ENCODE assay signal across 7 cellular contexts in the genomic region with DNA sequence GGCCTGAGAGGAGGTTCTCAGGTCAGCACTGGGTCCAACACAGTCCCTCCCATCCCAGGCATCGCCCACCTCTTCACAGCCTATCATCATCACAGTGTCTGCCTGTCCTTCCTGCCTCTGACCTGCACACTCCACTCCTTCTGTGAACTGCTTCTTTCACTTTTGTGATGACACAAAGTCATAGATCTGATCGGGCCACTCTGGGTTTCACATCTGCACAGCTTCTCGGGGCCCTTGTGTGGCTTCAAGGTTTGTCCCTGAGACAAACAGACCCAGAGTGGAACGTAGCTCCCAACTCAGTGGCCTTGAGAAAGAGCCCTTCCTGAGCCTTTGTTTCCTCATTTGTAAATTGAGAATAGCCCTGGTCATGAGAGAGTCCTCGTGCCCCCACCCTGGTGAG.
DNase-seq lines count a peak whose midpoint lies in the region; ATAC-seq, FAIRE-seq and TF ChIP-seq lines count a peak whose summit lies in the region.
"Not testable (repeated sequence)": the region's sequence is repeated elsewhere in the genome, so short reads cannot be mapped to it uniquely, and the experiment has no call there.

No MANE protein-coding gene starts in this region.

- H3K27me3 Mint-ChIP-seq in activated CD4-positive, alpha-beta memory T cell treated with anti-CD3 and anti-CD28 coated beads, Interleukin-2, amount 10 ng/mL, durations not matched to agents 7 days and 5 days, result not testable (repeated sequence)

- not testable (repeated sequence) for H3K36me3 ChIP-seq in K562 (ENCODE audit: control insufficient read depth, insufficient read depth, low read length)

- TF ChIP-seq CTCF in K562 (IDR thresholded peaks at IDR 0.05 in 2 of 3, conservative IDR thresholded peaks at IDR 0.05 in 1 of 3; ENCODE audit: insufficient read depth in 2 of 3, low read depth in 1 of 3, low read length in 3 of 3), result not testable (repeated sequence)

- intact Hi-C loops in K562 (cut with micrococcal nuclease), result not testable (repeated sequence)

- not testable (repeated sequence) for H3K27ac ChIP-seq in K562 (ENCODE audit: extremely low read depth, low read depth, low read length)

- not testable (repeated sequence) for H3K4me2 ChIP-seq in K562 (ENCODE audit: insufficient read depth, low read length)

- ATAC-seq in GM18870 (IDR thresholded peaks at IDR 0.05; ENCODE audit: unreplicated experiment) (peak; percentile 81), GM21367 (IDR thresholded peaks at IDR 0.05; ENCODE audit: unreplicated experiment) (peak; percentile 88), HG02678 (IDR thresholded peaks at IDR 0.05; ENCODE audit: unreplicated experiment) (peak; percentile 97), HG03103 (IDR thresholded peaks at IDR 0.05; ENCODE audit: low read depth, unreplicated experiment) (peak; percentile 99), HG03571 (IDR thresholded peaks at IDR 0.05; ENCODE audit: unreplicated experiment) (peak; percentile 95), K562 (peak; percentile 61)

- not testable (repeated sequence) for H3K4me1 ChIP-seq in K562 (replicated peaks in 1 of 2; ENCODE audit: control insufficient read depth in 2 of 2, insufficient read depth in 2 of 2, low read length in 2 of 2)

- H3K4me3 ChIP-seq in K562, result not testable (repeated sequence)

- not testable (repeated sequence) for H3K9me3 ChIP-seq in K562 (replicated peaks; ENCODE audit: control insufficient read depth, insufficient read depth, low read depth, low read length)

- H4K20me1 ChIP-seq in K562 (replicated peaks; ENCODE audit: control insufficient read depth, insufficient read depth, low read length), result not testable (repeated sequence)

- not testable (repeated sequence) for TF ChIP-seq POLR2A in K562 (conservative IDR thresholded peaks at IDR 0.05)

- not testable (repeated sequence) for FAIRE-seq in K562 (lab: Jason Lieb, UNC)

- peak; percentile 64 for DNase-seq in activated CD4-positive, alpha-beta memory T cell treated with anti-CD3 and anti-CD28 coated beads, Interleukin-2, amount 10 ng/mL, durations not matched to agents 7 days and 5 days
- DNase-seq in K562 (ENCODE audit: extremely low read depth in 1 of 4, low spot score in 3 of 4), result not testable (repeated sequence)

- POLR2A ChIA-PET in activated CD4-positive, alpha-beta memory T cell treated with anti-CD3 and anti-CD28 coated beads, Interleukin-2, amount 10 ng/mL, durations not matched to agents 7 days and 5 days (lab: Charles Lee); K562 (lab: Yijun Ruan, JAX): not testable (repeated sequence)

- not testable (repeated sequence) for H2AFZ ChIP-seq in K562 (ENCODE audit: low read depth, low read length)

- not testable (repeated sequence) for H3K79me2 ChIP-seq in K562 (ENCODE audit: control insufficient read depth, insufficient read depth, low read length)

- peak overlapping the region; percentile 90 for H3K27ac Mint-ChIP-seq in activated CD4-positive, alpha-beta memory T cell treated with anti-CD3 and anti-CD28 coated beads, Interleukin-2, amount 10 ng/mL, durations not matched to agents 7 days and 5 days

- peaks cover 16% of the 10 kb centered on the region for H3K36me3 Mint-ChIP-seq in activated CD4-positive, alpha-beta memory T cell treated with anti-CD3 and anti-CD28 coated beads, Interleukin-2, amount 10 ng/mL, durations not matched to agents 7 days and 5 days (ENCODE audit: low read depth)

- H3K27me3 ChIP-seq in K562 (ENCODE audit: control insufficient read depth in 2 of 2, insufficient read depth in 2 of 2, low read length in 2 of 2), result not testable (repeated sequence)

- CTCF ChIA-PET in activated CD4-positive, alpha-beta memory T cell treated with anti-CD3 and anti-CD28 coated beads, Interleukin-2, amount 10 ng/mL, durations not matched to agents 7 days and 5 days (lab: Charles Lee); K562 (lab: Yijun Ruan, JAX; ENCODE audit: low intra/inter-chr PET ratio): not testable (repeated sequence)

- not testable (repeated sequence) for H3K9me1 ChIP-seq in K562 (ENCODE audit: control insufficient read depth, insufficient read depth, low read length)

- WGBS in K562 (ENCODE audit: insufficient coverage, low coverage, missing lambda C conversion rate), result 33% methylated on average over 3 of the region's 5 CpGs

- BruUV-seq in K562 (replicated peaks; lab: Mats Ljungman, UMichigan), result not testable (repeated sequence)

- TF ChIP-seq EP300 in K562 (IDR thresholded peaks at IDR 0.05; ENCODE audit: low read length), result not testable (repeated sequence)

- peak overlapping the region; percentile 34 for H3K4me3 Mint-ChIP-seq in activated CD4-positive, alpha-beta memory T cell treated with anti-CD3 and anti-CD28 coated beads, Interleukin-2, amount 10 ng/mL, durations not matched to agents 7 days and 5 days

- TF ChIP-seq RAD21 in K562 (CRISPR knock-in tag; conservative IDR thresholded peaks at IDR 0.05 in 1 of 2, IDR thresholded peaks at IDR 0.05 in 1 of 2), result not testable (repeated sequence)

- not testable (repeated sequence) for H3K9ac ChIP-seq in K562 (ENCODE audit: insufficient read depth in 1 of 2, low read depth in 2 of 2, low read length in 2 of 2)

- in situ Hi-C loops in K562 (cut with MboI), result loop anchor here (25.0 kb wide), 1 partner anchor 205 kb away; no protein-coding TSS in a partner anchor

- not testable (repeated sequence) for H3K9me3 Mint-ChIP-seq in activated CD4-positive, alpha-beta memory T cell treated with anti-CD3 and anti-CD28 coated beads, Interleukin-2, amount 10 ng/mL, durations not matched to agents 7 days and 5 days

- H3K4me1 Mint-ChIP-seq in activated CD4-positive, alpha-beta memory T cell treated with anti-CD3 and anti-CD28 coated beads, Interleukin-2, amount 10 ng/mL, durations not matched to agents 7 days and 5 days, result peaks cover 42% of the 10 kb centered on the region
